ENCODE assay signal across 12 cellular contexts in genomic region chr2:112075490-112076260, GRCh38. TPM values are rescaled to one million over a fixed set of nuclear protein-coding genes. Genes with fewer than 3 reads are reported as not detected.
A peak's percentile ranks its signal among the peaks of the same experiment; 100 is the strongest.
DNase-seq lines count a peak whose midpoint lies in the region; ATAC-seq, FAIRE-seq and TF ChIP-seq lines count a peak whose summit lies in the region.
"Had no signal": no experiment of that assay in that cellular context is flagged by ENCODE, and none has a peak within 500 bp of the region (broad histone marks: within the 10 kb centered on the region; RNA-seq: fewer than 3 reads in every experiment).

No MANE protein-coding gene starts in this region.

- peaks cover 28 to 45% of the 10 kb centered on the region in 2 donors for H3K4me1 Mint-ChIP-seq in stimulated activated naive B cell treated with anti-CD40 and anti-IgM and Interleukin-4, amounts not matched to agents 10 μg/mL and 1 μg/mL and 100 μg/mL, for 72 hours

- no peaks in the 10 kb centered on the region for H3K27me3 Mint-ChIP-seq in stimulated activated naive B cell treated with anti-CD40 and anti-IgM and Interleukin-4, amounts not matched to agents 10 μg/mL and 1 μg/mL and 100 μg/mL, for 72 hours

- H3K9ac ChIP-seq in mammary epithelial cell (ENCODE audit: insufficient read depth, low read length): no peak overlapping the region

- WGBS in mammary epithelial cell (ENCODE audit: low coverage, missing lambda C conversion rate): 82% methylated on average over 8 of the region's 8 CpGs
- 85 to 94% methylated on average over 8 of the region's 8 CpGs for WGBS in testis, 2 donors

- TF ChIP-seq CTCF in mammary epithelial cell (conservative IDR thresholded peaks at IDR 0.05 in 1 of 2, IDR thresholded peaks at IDR 0.05 in 1 of 2; ENCODE audit: extremely low read depth in 1 of 2, insufficient read depth in 1 of 2, low read depth in 1 of 2, low read length in 2 of 2) (no peak), breast epithelium (IDR thresholded peaks at IDR 0.05) (no peak), epithelial cell of esophagus (IDR thresholded peaks at IDR 0.05; ENCODE audit: insufficient read depth, low read depth, low read length, missing control alignments) (no peak), testis (IDR thresholded peaks at IDR 0.05) (no peak)

- no peak overlapping the region for H3K4me3 ChIP-seq in mammary epithelial cell (replicated peaks in 1 of 3; ENCODE audit: insufficient read depth in 1 of 3, low read depth in 2 of 3, low read length in 3 of 3)
- no peak overlapping the region for H3K4me3 ChIP-seq in breast epithelium
- H3K4me3 ChIP-seq in epithelial cell of esophagus (ENCODE audit: low read length): no peak overlapping the region
- no peak overlapping the region for H3K4me3 ChIP-seq in testis

- H3K27ac Mint-ChIP-seq in stimulated activated naive B cell treated with anti-CD40 and anti-IgM and Interleukin-4, amounts not matched to agents 10 μg/mL and 1 μg/mL and 100 μg/mL, for 72 hours: no peak overlapping the region
- H3K27ac Mint-ChIP-seq: H9 had no signal

- no peak for FAIRE-seq in RCC 7860 (lab: Jason Lieb, UNC)

- H3K27me3 ChIP-seq in mammary epithelial cell (ENCODE audit: insufficient read depth, low read length) (no peaks in the 10 kb centered on the region), breast epithelium (no peaks in the 10 kb centered on the region), testis (no peaks in the 10 kb centered on the region)
- H3K27me3 ChIP-seq: BE2C had no signal

- H3K79me2 ChIP-seq in mammary epithelial cell (ENCODE audit: insufficient read depth, low read length): peaks cover 33% of the 10 kb centered on the region

- peak overlapping the region; percentile 26 to 39 for H3K4me3 Mint-ChIP-seq in stimulated activated naive B cell treated with anti-CD40 and anti-IgM and Interleukin-4, amounts not matched to agents 10 μg/mL and 1 μg/mL and 100 μg/mL, for 72 hours
- H3K4me3 Mint-ChIP-seq: H9 had no signal

- no peaks in the 10 kb centered on the region for H3K9me3 ChIP-seq in mammary epithelial cell (replicated peaks; ENCODE audit: insufficient read depth, low read length)
- no peaks in the 10 kb centered on the region for H3K9me3 ChIP-seq in breast epithelium
- no peaks in the 10 kb centered on the region for H3K9me3 ChIP-seq in testis
- H3K9me3 ChIP-seq: BE2C had no signal

- H3K36me3 ChIP-seq in mammary epithelial cell (ENCODE audit: insufficient read depth, low read length): peaks cover 8% of the 10 kb centered on the region
- peaks cover 7% of the 10 kb centered on the region for H3K36me3 ChIP-seq in breast epithelium
- no peaks in the 10 kb centered on the region for H3K36me3 ChIP-seq in testis (ENCODE audit: low read depth, missing control alignments)
- H3K36me3 ChIP-seq: BE2C had no signal

- no peak overlapping the region for H3K27ac ChIP-seq in mammary epithelial cell (ENCODE audit: insufficient read depth, low read depth, low read length)
- no peak overlapping the region for H3K27ac ChIP-seq in breast epithelium
- H3K27ac ChIP-seq in testis: no peak overlapping the region

- peak; percentile 58 to 78 for ATAC-seq in stimulated activated naive B cell treated with anti-CD40 and anti-IgM and Interleukin-4, amounts not matched to agents 10 μg/mL and 1 μg/mL and 100 μg/mL, for 72 hours (replicated peaks)

- peak; percentile 33 for DNase-seq in mammary epithelial cell
- no peak for DNase-seq in breast epithelium (ENCODE audit: low spot score in 2 of 2)
- DNase-seq in RCC 7860 (ENCODE audit: low spot score): peak; percentile 20
- peak; percentile 52 for DNase-seq in epithelial cell of esophagus (ENCODE audit: low read depth)
- DNase-seq in stimulated activated naive B cell treated with anti-CD40 and anti-IgM and Interleukin-4, amounts not matched to agents 10 μg/mL and 1 μg/mL and 100 μg/mL, for 72 hours: no peak
- DNase-seq in T-helper 1 cell: no peak
- no peak for DNase-seq in testis
- DNase-seq in stimulated activated CD4-positive, alpha-beta T cell treated with anti-CD3 and anti-CD28 coated beads, Interleukin-12 subunit alpha, Interleukin-12 subunit beta, amount 100 ng/mL, for 4 hours: no peak
- DNase-seq: amniotic stem cell, BE2C, H9, NCI-H1694 treated with DMSO at 0.1 percent for 48 hours had no signal

- no peaks in the 10 kb centered on the region for H4K20me1 ChIP-seq in mammary epithelial cell (ENCODE audit: insufficient read depth, low read length)

- no peak for TF ChIP-seq POLR2A in breast epithelium (IDR thresholded peaks at IDR 0.05)
- TF ChIP-seq POLR2A in testis (IDR thresholded peaks at IDR 0.05): no peak

- in situ Hi-C loops in mammary epithelial cell (cut with MboI; ENCODE audit: low sequenced_read_pairs in 2 of 2): no loop called here

- H3K4me2 ChIP-seq in mammary epithelial cell (ENCODE audit: insufficient read depth, low read depth, low read length): no peak overlapping the region

- H3K9me3 Mint-ChIP-seq in stimulated activated naive B cell treated with anti-CD40 and anti-IgM and Interleukin-4, amounts not matched to agents 10 μg/mL and 1 μg/mL and 100 μg/mL, for 72 hours: peaks cover 8 to 9% of the 10 kb centered on the region in 2 donors
- H3K9me3 Mint-ChIP-seq: H9 had no signal

- no TSS peak for BruUV-seq in mammary epithelial cell (replicated peaks; lab: Mats Ljungman, UMichigan)

- H2AFZ ChIP-seq in mammary epithelial cell (ENCODE audit: low read depth, low read length): no peak overlapping the region

- peaks cover 21% of the 10 kb centered on the region for H3K4me1 ChIP-seq in mammary epithelial cell (ENCODE audit: insufficient read depth, low read length)
- no peaks in the 10 kb centered on the region for H3K4me1 ChIP-seq in breast epithelium
- no peaks in the 10 kb centered on the region for H3K4me1 ChIP-seq in testis
- H3K4me1 ChIP-seq: BE2C had no signal

- CTCF ChIA-PET in mammary epithelial cell (lab: Charles Lee; ENCODE audit: low non-redundant PET): no interaction called here

- dilution Hi-C loops in mammary epithelial cell (cut with HindIII; ENCODE audit: low sequenced_read_pairs): loop anchor here (5.0 kb wide), 1 partner anchor 62 kb away; the partner anchor contains the start of gene FBLN7

- intact Hi-C loops in mammary epithelial cell (cut with micrococcal nuclease) (no loop called here), breast epithelium (cut with DNase I; ENCODE audit: low total_unique reads) (no loop called here), testis (cut with DNase I; ENCODE audit: low total_unique reads) (no loop called here)

- H3K36me3 Mint-ChIP-seq in stimulated activated naive B cell treated with anti-CD40 and anti-IgM and Interleukin-4, amounts not matched to agents 10 μg/mL and 1 μg/mL and 100 μg/mL, for 72 hours: peaks cover 61 to 71% of the 10 kb centered on the region in 2 donors

RNA-seq across cellular contexts. Expression of gene TMEM87B, which starts 20.6 kb away (rescaled TPM):
- total RNA-seq in mammary epithelial cell (10 to 100 TPM; 35.0 to 51.7 TPM), breast epithelium (10 to 100 TPM; 16.2 to 52.0 (median 38.3) TPM), testis (10 to 100 TPM; 13.2 to 22.6 TPM)
- polyA plus RNA-seq in mammary epithelial cell (10.8 TPM), testis (ENCODE audit: insufficient read depth, low read depth, low replicate concordance) (12.9 TPM)
- polyA minus RNA-seq in mammary epithelial cell: 22.3 TPM

Comparison
In these comparisons a context has a peak if more than half of its experiments do, and no peak if none do; other contexts are left out.
1. DNase-seq: peak in mammary epithelial cell (single experiment), RCC 7860 (single experiment) and epithelial cell of esophagus (single experiment); none in breast epithelium (0 of 2), stimulated activated naive B cell treated with anti-CD40 and anti-IgM and Interleukin-4, amounts not matched to agents 10 μg/mL and 1 μg/mL and 100 μg/mL, for 72 hours (single experiment), T-helper 1 cell (0 of 5), testis (single experiment) and stimulated activated CD4-positive, alpha-beta T cell treated with anti-CD3 and anti-CD28 coated beads, Interleukin-12 subunit alpha, Interleukin-12 subunit beta, amount 100 ng/mL, for 4 hours (single experiment).